In the genomic region with DNA sequence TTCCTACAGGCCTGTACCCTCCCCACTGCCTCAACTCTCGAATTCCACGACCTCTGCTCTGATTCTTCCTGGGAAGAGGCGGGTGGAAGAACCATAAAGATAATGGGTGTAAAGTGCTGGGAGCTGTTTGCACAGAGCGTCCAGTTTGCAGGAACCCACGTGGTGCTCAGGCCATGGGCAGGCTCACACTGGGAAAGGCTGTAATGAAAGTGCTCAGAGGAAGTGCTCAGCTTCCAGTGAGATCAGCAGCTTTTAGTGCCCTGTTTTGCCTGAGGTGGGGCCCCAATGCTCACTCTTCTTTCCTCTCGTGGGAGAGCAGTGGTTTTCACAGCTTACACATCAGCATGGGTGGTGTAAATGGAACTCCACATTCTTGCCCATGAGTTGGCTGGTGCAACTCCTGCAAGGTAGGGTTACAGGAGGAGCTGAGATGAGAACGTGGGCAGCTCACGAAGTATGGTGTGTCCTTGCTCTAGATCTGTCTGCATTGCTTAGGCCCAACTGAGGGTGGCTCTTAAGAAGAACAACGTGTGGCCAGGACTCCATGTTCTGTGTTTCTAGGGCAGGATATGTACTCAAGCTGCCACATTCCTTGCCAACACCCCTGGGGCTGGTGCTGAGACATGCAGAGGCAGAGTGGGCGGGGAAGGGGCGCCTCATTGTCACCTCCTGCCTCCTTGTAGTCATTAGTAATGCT, we compare ENCODE assay signal across 14 cellular contexts. TPM values are rescaled to one million over a fixed set of nuclear protein-coding genes. Genes with fewer than 3 reads are reported as not detected.
DNase-seq lines count a peak whose midpoint lies in the region; ATAC-seq and TF ChIP-seq lines count a peak whose summit lies in the region.
"Had no signal": no experiment of that assay in that cellular context is flagged by ENCODE, and none has a peak within 500 bp of the region (broad histone marks: within the 10 kb centered on the region; RNA-seq: fewer than 3 reads in every experiment).

No MANE protein-coding gene starts in this region.

- H3K27ac ChIP-seq in HEK293 (ENCODE audit: extremely low read depth, low read depth, low read length): no peak overlapping the region
- no peak overlapping the region for H3K27ac ChIP-seq in mammary epithelial cell (ENCODE audit: insufficient read depth, low read depth, low read length)
- H3K27ac ChIP-seq in neuronal stem cell (replicated peaks; ENCODE audit: low read length): no peak overlapping the region
- no peak overlapping the region for H3K27ac ChIP-seq in sigmoid colon
- H3K27ac ChIP-seq: gastrocnemius medialis, thyroid gland had no signal

- H4K91ac ChIP-seq in neuronal stem cell (ENCODE audit: low read depth, low read length, poor library complexity): no peak overlapping the region

- H3K9me3 ChIP-seq in HEK293 (ENCODE audit: control insufficient read depth, insufficient read depth, low read depth, low read length): no peaks in the 10 kb centered on the region
- H3K9me3 ChIP-seq in mammary epithelial cell (replicated peaks; ENCODE audit: insufficient read depth, low read length): no peaks in the 10 kb centered on the region
- H3K9me3 ChIP-seq in neuronal stem cell (replicated peaks in 1 of 2; ENCODE audit: control insufficient read depth in 2 of 2, insufficient read depth in 1 of 2, low read depth in 1 of 2, low read length in 2 of 2): no peaks in the 10 kb centered on the region
- no peaks in the 10 kb centered on the region for H3K9me3 ChIP-seq in sigmoid colon
- H3K9me3 ChIP-seq: gastrocnemius medialis, thyroid gland had no signal

- intact Hi-C loops in mammary epithelial cell (cut with micrococcal nuclease) (no loop called here), sigmoid colon (cut with DNase I) (no loop called here)

- TF ChIP-seq CTCF in HEK293 (tag by site-specific recombination; IDR thresholded peaks at IDR 0.05) (no peak), mammary epithelial cell (conservative IDR thresholded peaks at IDR 0.05 in 1 of 2, IDR thresholded peaks at IDR 0.05 in 1 of 2; ENCODE audit: extremely low read depth in 1 of 2, insufficient read depth in 1 of 2, low read depth in 1 of 2, low read length in 2 of 2) (no peak), sigmoid colon (IDR thresholded peaks at IDR 0.05) (no peak)

- no peak overlapping the region for H3K14ac ChIP-seq in neuronal stem cell (ENCODE audit: low read length)

- H3K4me3 ChIP-seq in HEK293 (ENCODE audit: low read depth, low read length) (no peak overlapping the region), mammary epithelial cell (replicated peaks in 1 of 3; ENCODE audit: insufficient read depth in 1 of 3, low read depth in 2 of 3, low read length in 3 of 3) (no peak overlapping the region), neuronal stem cell (ENCODE audit: low read length in 2 of 2) (no peak overlapping the region), sigmoid colon (no peak overlapping the region)
- H3K4me3 ChIP-seq: gastrocnemius medialis, thyroid gland had no signal

- no peak overlapping the region for H2AK5ac ChIP-seq in neuronal stem cell (ENCODE audit: low read depth, low read length)

- H3K4me1 ChIP-seq in HEK293 (ENCODE audit: control insufficient read depth, insufficient read depth, low read length): peaks cover 5% of the 10 kb centered on the region; the same call in 1 of the 2 replicates
- H3K4me1 ChIP-seq in mammary epithelial cell (ENCODE audit: insufficient read depth, low read length): peaks cover 33% of the 10 kb centered on the region
- H3K4me1 ChIP-seq in neuronal stem cell (ENCODE audit: control insufficient read depth in 2 of 2, insufficient read depth in 1 of 2, low read depth in 1 of 2, low read length in 2 of 2): peaks cover 4 to 21% of the 10 kb centered on the region in 2 donors
- peaks cover 0 to 12% (median 10%) of the 10 kb centered on the region in 4 donors for H3K4me1 ChIP-seq in sigmoid colon
- H3K4me1 ChIP-seq: gastrocnemius medialis had no signal

- H3K79me2 ChIP-seq in mammary epithelial cell (ENCODE audit: insufficient read depth, low read length): no peaks in the 10 kb centered on the region

- no peak for TF ChIP-seq POLR2A in sigmoid colon (IDR thresholded peaks at IDR 0.05)

- no peak for ATAC-seq in HG02938 (IDR thresholded peaks at IDR 0.05; ENCODE audit: unreplicated experiment)
- no peak for ATAC-seq in GM21619 (IDR thresholded peaks at IDR 0.05; ENCODE audit: unreplicated experiment)
- ATAC-seq: gastrocnemius medialis had no signal

- peak; percentile 44 for DNase-seq in NCI-H510A treated with DMSO at 0.1 percent for 48 hours (lab: John Stamatoyannopoulos, UW)
- no peak for DNase-seq in NCI-H510A (lab: John Stamatoyannopoulos, UW)
- DNase-seq in mammary epithelial cell: no peak
- no peak for DNase-seq in neuronal stem cell (ENCODE audit: low spot score)
- no peak for DNase-seq in sigmoid colon
- DNase-seq: gastrocnemius medialis, islet precursor cell, KBM-7, NCI-H2107, thyroid gland had no signal

- H3K79me1 ChIP-seq in neuronal stem cell (ENCODE audit: low read depth, low read length): no peaks in the 10 kb centered on the region

- TF ChIP-seq EP300 in sigmoid colon (IDR thresholded peaks at IDR 0.05): no peak

- H3K27me3 ChIP-seq in mammary epithelial cell (ENCODE audit: insufficient read depth, low read length) (no peaks in the 10 kb centered on the region), neuronal stem cell (ENCODE audit: control insufficient read depth in 3 of 3, insufficient read depth in 3 of 3, low read depth in 1 of 3, low read length in 3 of 3) (peaks cover 0 to 27% (median 0%) of the 10 kb centered on the region in 3 experiments), sigmoid colon (peaks cover 5 to 72% (median 34%) of the 10 kb centered on the region in 3 donors)
- H3K27me3 ChIP-seq: thyroid gland had no signal

- POLR2A ChIA-PET in HEK293 (lab: Yijun Ruan, JAX): no interaction called here

- no peaks in the 10 kb centered on the region for H4K20me1 ChIP-seq in mammary epithelial cell (ENCODE audit: insufficient read depth, low read length)

- H3K4me2 ChIP-seq in mammary epithelial cell (ENCODE audit: insufficient read depth, low read depth, low read length): peak overlapping the region; percentile 32
- no peak overlapping the region for H3K4me2 ChIP-seq in neuronal stem cell (ENCODE audit: insufficient read depth, low read length, poor library complexity, severe bottlenecking)

- H4K8ac ChIP-seq in neuronal stem cell (ENCODE audit: low read depth, low read length): no peak overlapping the region

- no peak overlapping the region for H3K23ac ChIP-seq in neuronal stem cell (ENCODE audit: low read depth, low read length, poor library complexity)

- dilution Hi-C loops in mammary epithelial cell (cut with HindIII; ENCODE audit: low sequenced_read_pairs): no loop called here

- in situ Hi-C loops in mammary epithelial cell (cut with MboI; ENCODE audit: low sequenced_read_pairs in 2 of 2): no loop called here

- no peak overlapping the region for H2BK120ac ChIP-seq in neuronal stem cell (ENCODE audit: low read depth, low read length)

- H2BK12ac ChIP-seq in neuronal stem cell (ENCODE audit: low read length): no peak overlapping the region

- H3K4ac ChIP-seq in neuronal stem cell (ENCODE audit: low read length): no peak overlapping the region

- peak overlapping the region; percentile 20 for H2AFZ ChIP-seq in mammary epithelial cell (ENCODE audit: low read depth, low read length)
- no peak overlapping the region for H2AFZ ChIP-seq in neuronal stem cell (ENCODE audit: low read length)

- no TSS peak for BruUV-seq in mammary epithelial cell (replicated peaks; lab: Mats Ljungman, UMichigan)

- WGBS in mammary epithelial cell (ENCODE audit: low coverage, missing lambda C conversion rate): 70% methylated on average over 10 of the region's 11 CpGs
- no CpG with 5 or more reads among the region's 11 CpGs for WGBS in neuronal stem cell (ENCODE audit: extremely low coverage in 2 of 2, insufficient read length in 2 of 2, insufficient replicate concordance in 1 of 2), 2 donors
- 27 to 50% methylated on average over 11 of the region's 11 CpGs for WGBS in sigmoid colon, 2 donors

- H3K36me3 ChIP-seq in HEK293 (ENCODE audit: control insufficient read depth in 2 of 2, insufficient read depth in 1 of 2, low read length in 2 of 2): no peaks in the 10 kb centered on the region
- H3K36me3 ChIP-seq in mammary epithelial cell (ENCODE audit: insufficient read depth, low read length): no peaks in the 10 kb centered on the region
- H3K36me3 ChIP-seq in neuronal stem cell (replicated peaks in 1 of 2; ENCODE audit: control insufficient read depth in 2 of 2, insufficient read depth in 2 of 2, low read length in 2 of 2): no peaks in the 10 kb centered on the region
- H3K36me3 ChIP-seq in sigmoid colon: no peaks in the 10 kb centered on the region
- H3K36me3 ChIP-seq: gastrocnemius medialis, thyroid gland had no signal

- no peak overlapping the region for H3K18ac ChIP-seq in neuronal stem cell (ENCODE audit: low read length)

- H3K9ac ChIP-seq in mammary epithelial cell (ENCODE audit: insufficient read depth, low read length) (no peak overlapping the region), neuronal stem cell (ENCODE audit: low read depth, low read length, poor library complexity) (no peak overlapping the region)

- CTCF ChIA-PET in HEK293 (lab: Yijun Ruan, JAX): interaction anchor here (0.6 to 1.7 kb wide), 3 partner anchors 28 to 1316 kb away, joined by 3 to 7 read pairs (median 3); no protein-coding TSS in a partner anchor
- CTCF ChIA-PET in mammary epithelial cell (lab: Charles Lee; ENCODE audit: low non-redundant PET): interaction anchor here (0.7 kb wide), 1 partner anchor 25 kb away, joined by 4 read pairs; no protein-coding TSS in a partner anchor

- H2BK5ac ChIP-seq in neuronal stem cell (ENCODE audit: low read length): no peak overlapping the region

- peak overlapping the region; percentile 96 for H2BK15ac ChIP-seq in neuronal stem cell (ENCODE audit: low read length)

TF ChIP-seq in HEK293, 187 proteins besides CTCF, POLR2A, EP300 and RAD21 (continues in another document):
- TF ChIP-seq TRIM28 (IDR thresholded peaks at IDR 0.05; ENCODE audit: borderline replicate concordance, low read length) (0 out of 2 replicates have a peak, but pooled peaks have one; percentile 45), ZIC2 (tag by site-specific recombination; IDR thresholded peaks at IDR 0.05) (peak; percentile 18; the same call in 1 of the 2 replicates), WT1 (tag by site-specific recombination; IDR thresholded peaks at IDR 0.05) (no peak), REPIN1 (tag by site-specific recombination; IDR thresholded peaks at IDR 0.05; ENCODE audit: low read depth) (no peak)

RNA-seq across cellular contexts. Expression of gene TMEM63C, which starts 2.9 kb away (rescaled TPM):
- total RNA-seq in mammary epithelial cell: 1 to 10 TPM; 6.3 to 8.3 TPM
- polyA plus RNA-seq in mammary epithelial cell: 2.7 TPM
- 6.6 TPM for polyA minus RNA-seq in mammary epithelial cell
- polyA plus RNA-seq in neuronal stem cell (2013, experiment 1 of 2): 1.9 TPM
- polyA plus RNA-seq in neuronal stem cell (2013, experiment 2 of 2): 1.9 TPM
- 1 to 10 TPM in 3 of 4 donors, under 1 TPM in 1; 0.28 to 2.1 (median 1.2) TPM for total RNA-seq in sigmoid colon
- 1 to 10 TPM; 1.8 to 6.5 (median 5.5) TPM for polyA plus RNA-seq in sigmoid colon

RNA-seq across cellular contexts. Expression of gene ZDHHC22, which starts 43.0 kb away (rescaled TPM):
- not detected for total RNA-seq in mammary epithelial cell
- not detected for polyA plus RNA-seq in mammary epithelial cell
- not detected for polyA minus RNA-seq in mammary epithelial cell
- polyA plus RNA-seq in neuronal stem cell (2013, experiment 1 of 2): 0.53 TPM
- 0.54 TPM for polyA plus RNA-seq in neuronal stem cell (2013, experiment 2 of 2)
- 1 to 10 TPM in 2 of 4 donors, under 1 TPM in 2; 0.49 to 1.9 (median 1.0) TPM for total RNA-seq in sigmoid colon
- polyA plus RNA-seq in sigmoid colon: under 1 TPM in 1 of 3 donors, not detected in 2; 0.67 TPM
- total RNA-seq: dermis blood vessel endothelial cell, gastrocnemius medialis, thyroid gland had no signal
